17 cellular contexts compared by ENCODE assay signal in the genomic region with DNA sequence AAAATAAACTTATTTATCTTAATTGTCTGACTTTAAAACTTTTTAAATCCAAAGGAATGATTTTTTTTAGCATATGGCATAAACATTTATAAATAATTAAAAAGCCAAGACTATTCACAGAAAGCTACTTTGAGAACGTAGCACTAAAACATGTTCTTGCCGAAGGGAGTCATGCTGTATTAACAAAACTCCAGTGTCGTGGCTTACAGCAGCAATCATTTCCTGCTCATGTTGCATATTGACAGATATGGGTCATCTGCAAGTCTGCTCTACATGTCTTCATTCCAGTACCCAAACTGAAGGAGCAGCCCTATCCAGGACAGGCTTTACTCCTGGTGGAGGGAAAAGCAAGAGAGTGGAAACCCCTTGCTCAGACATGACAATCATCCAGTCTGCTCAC.
"Had no signal": no experiment of that assay in that cellular context is flagged by ENCODE, and none has a peak within 500 bp of the region (broad histone marks: within the 10 kb centered on the region; RNA-seq: fewer than 3 reads in every experiment).

No MANE protein-coding gene starts in this region.

- H3K9me3 ChIP-seq: colonic mucosa, gastroesophageal sphincter, psoas muscle, thyroid gland, upper lobe of left lung, uterus had no signal

- H3K4me3 ChIP-seq: colonic mucosa, gastroesophageal sphincter, hepatocyte, psoas muscle, sigmoid colon, smooth muscle cell, thyroid gland, upper lobe of left lung, uterus had no signal

- H3K4me1 ChIP-seq: colonic mucosa, gastroesophageal sphincter, psoas muscle, sigmoid colon, thyroid gland, upper lobe of left lung, uterus had no signal

- H3K27me3 ChIP-seq: colonic mucosa, gastroesophageal sphincter, hepatocyte, sigmoid colon, thyroid gland, upper lobe of left lung, uterus had no signal

- H3K36me3 ChIP-seq: colonic mucosa, sigmoid colon, thyroid gland, upper lobe of left lung, uterus had no signal

- H3K4me2 ChIP-seq: hepatocyte, smooth muscle cell had no signal

- H3K79me2 ChIP-seq: hepatocyte had no signal

- H3K27ac ChIP-seq: colonic mucosa, gastroesophageal sphincter, hepatocyte, psoas muscle, sigmoid colon, thyroid gland, upper lobe of left lung, uterus had no signal

- FAIRE-seq: endothelial cell of umbilical vein had no signal

- H2AFZ ChIP-seq: hepatocyte had no signal

- DNase-seq: colonic mucosa; dermis blood vessel endothelial cell; endodermal cell; left colon; naive thymus-derived CD4-positive, alpha-beta T cell; nephron progenitor cell; psoas muscle; sigmoid colon; stimulated activated CD4-positive, alpha-beta T cell treated with anti-CD3 and anti-CD28 coated beads, Interleukin-2, amount 100 ng/mL, for 48 hours; stimulated activated naive CD4-positive, alpha-beta T cell treated with Interleukin-2 at 50 U/mL for 16 hours; thyroid gland; upper lobe of left lung; uterus had no signal
